1 cellular context compared by ENCODE assay signal in genomic region chr11:34647532-34647931, GRCh38.
TF ChIP-seq lines count a peak whose summit lies in the region.

No MANE protein-coding gene starts in this region.

TF ChIP-seq in K562, 482 proteins besides CTCF, POLR2A, EP300 and RAD21 (continued from another document):
- TF ChIP-seq, protein P1, sequence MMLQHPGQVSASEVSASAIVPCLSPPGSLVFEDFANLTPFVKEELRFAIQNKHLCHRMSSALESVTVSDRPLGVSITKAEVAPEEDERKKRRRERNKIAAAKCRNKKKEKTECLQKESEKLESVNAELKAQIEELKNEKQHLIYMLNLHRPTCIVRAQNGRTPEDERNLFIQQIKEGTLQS (IDR thresholded peaks at IDR 0.05) = peak; percentile 68
- TF ChIP-seq, protein P1 (CRISPR knock-in tag; conservative IDR thresholded peaks at IDR 0.05) = no peak
- no peak for TF ChIP-seq XRCC3 (IDR thresholded peaks at IDR 0.05)
- no peak for TF ChIP-seq MTA1 (IDR thresholded peaks at IDR 0.05; ENCODE audit: borderline replicate concordance)
- 0 out of 2 replicates have a peak, but pooled peaks have one; percentile 16 for TF ChIP-seq ZFX (CRISPR knock-in tag; IDR thresholded peaks at IDR 0.05)
- peak; percentile 64 for TF ChIP-seq CREM (IDR thresholded peaks at IDR 0.05; ENCODE audit: low read depth)
- TF ChIP-seq HMGN3 (IDR thresholded peaks at IDR 0.05; ENCODE audit: borderline replicate concordance, extremely low read depth, insufficient read length, low read depth, low read length) = no peak
- TF ChIP-seq CREBBP (IDR thresholded peaks at IDR 0.05; ENCODE audit: low read depth, low read length) = no peak
- no peak for TF ChIP-seq ZBTB7A (IDR thresholded peaks at IDR 0.05; ENCODE audit: borderline replicate concordance, control insufficient read depth, low read depth, low read length)
- no peak for TF ChIP-seq MYNN (IDR thresholded peaks at IDR 0.05)
- TF ChIP-seq MYNN (CRISPR knock-in tag; IDR thresholded peaks at IDR 0.05) = no peak
- peak; percentile 32; the same call in 1 of the 2 replicates for TF ChIP-seq DMBX1 (CRISPR knock-in tag; IDR thresholded peaks at IDR 0.05; ENCODE audit: borderline replicate concordance)
- TF ChIP-seq, protein P2, sequence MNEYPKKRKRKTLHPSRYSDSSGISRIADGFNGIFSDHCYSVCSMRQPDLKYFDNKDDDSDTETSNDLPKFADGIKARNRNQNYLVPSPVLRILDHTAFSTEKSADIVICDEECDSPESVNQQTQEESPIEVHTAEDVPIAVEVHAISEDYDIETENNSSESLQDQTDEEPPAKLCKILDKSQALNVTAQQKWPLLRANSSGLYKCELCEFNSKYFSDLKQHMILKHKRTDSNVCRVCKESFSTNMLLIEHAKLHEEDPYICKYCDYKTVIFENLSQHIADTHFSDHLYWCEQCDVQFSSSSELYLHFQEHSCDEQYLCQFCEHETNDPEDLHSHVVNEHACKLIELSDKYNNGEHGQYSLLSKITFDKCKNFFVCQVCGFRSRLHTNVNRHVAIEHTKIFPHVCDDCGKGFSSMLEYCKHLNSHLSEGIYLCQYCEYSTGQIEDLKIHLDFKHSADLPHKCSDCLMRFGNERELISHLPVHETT (CRISPR knock-in tag; conservative IDR thresholded peaks at IDR 0.05 in 1 of 2, IDR thresholded peaks at IDR 0.05 in 1 of 2) = no peak
- 0 out of 2 replicates have a peak, but pooled peaks have one; percentile 20 for TF ChIP-seq JUND (IDR thresholded peaks at IDR 0.05; ENCODE audit: borderline replicate concordance, low read depth, low read length)
- 0 out of 3 replicates have a peak, but pooled peaks have one; percentile 22 for TF ChIP-seq JUND (tag; IDR thresholded peaks at IDR 0.05; ENCODE audit: borderline replicate concordance, low read depth, low read length)
- no peak for TF ChIP-seq ATF1 (CRISPR knock-in tag; IDR thresholded peaks at IDR 0.05)
- peak; percentile 34; the same call in 1 of the 2 replicates for TF ChIP-seq ATF1 (tag; IDR thresholded peaks at IDR 0.05)
